In the genomic region with DNA sequence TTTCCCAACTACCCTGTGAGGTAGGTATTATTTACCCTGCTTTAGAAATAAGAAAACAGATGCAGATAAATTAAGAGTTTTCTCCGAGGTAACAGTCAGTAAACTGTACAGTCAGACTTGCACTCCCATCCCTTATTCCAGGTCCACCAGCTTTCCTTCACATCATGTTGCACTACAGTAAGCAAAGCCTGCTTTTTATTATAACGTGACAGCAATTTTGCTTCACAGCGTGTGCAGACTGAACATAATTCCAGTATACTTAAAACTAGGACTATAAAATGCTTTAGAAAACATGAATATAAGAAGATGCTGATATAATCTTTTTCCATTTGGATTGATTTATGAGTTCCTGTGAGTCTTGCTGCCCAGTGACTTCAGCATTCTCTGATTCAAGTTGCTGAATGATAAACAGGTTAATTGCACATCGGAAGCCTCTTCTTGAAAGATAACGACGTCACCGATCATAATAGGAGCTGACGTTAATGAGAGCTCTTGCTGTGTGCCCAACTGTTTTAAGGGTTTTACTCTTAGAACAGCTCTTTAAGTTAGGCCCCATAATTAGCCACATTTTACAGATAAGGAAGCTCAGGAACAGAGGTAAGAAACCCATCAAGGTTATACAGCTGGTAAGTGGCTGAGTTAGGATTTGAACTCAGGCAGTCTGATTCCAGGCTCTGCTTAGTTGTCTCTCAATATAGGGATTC, we compare ENCODE assay signal across 1 cellular context.
TF ChIP-seq lines count a peak whose summit lies in the region.

No MANE protein-coding gene starts in this region.

TF ChIP-seq in K562, 482 proteins besides CTCF, POLR2A, EP300 and RAD21 (continued from another document and continues in another):
- TF ChIP-seq, protein P1, sequence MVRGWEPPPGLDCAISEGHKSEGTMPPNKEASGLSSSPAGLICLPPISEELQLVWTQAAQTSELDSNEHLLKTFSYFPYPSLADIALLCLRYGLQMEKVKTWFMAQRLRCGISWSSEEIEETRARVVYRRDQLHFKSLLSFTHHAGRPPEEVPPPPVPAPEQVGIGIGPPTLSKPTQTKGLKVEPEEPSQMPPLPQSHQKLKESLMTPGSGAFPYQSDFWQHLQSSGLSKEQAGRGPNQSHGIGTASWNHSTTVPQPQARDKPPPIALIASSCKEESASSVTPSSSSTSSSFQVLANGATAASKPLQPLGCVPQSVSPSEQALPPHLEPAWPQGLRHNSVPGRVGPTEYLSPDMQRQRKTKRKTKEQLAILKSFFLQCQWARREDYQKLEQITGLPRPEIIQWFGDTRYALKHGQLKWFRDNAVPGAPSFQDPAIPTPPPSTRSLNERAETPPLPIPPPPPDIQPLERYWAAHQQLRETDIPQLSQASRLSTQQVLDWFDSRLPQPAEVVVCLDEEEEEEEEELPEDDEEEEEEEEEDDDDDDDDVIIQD (CRISPR knock-in tag; IDR thresholded peaks at IDR 0.05), result no peak
- TF ChIP-seq SRSF3 (IDR thresholded peaks at IDR 0.05; ENCODE audit: insufficient read depth, low read length) (no peak), TCF7L2 (IDR thresholded peaks at IDR 0.05; ENCODE audit: low read depth, low read length) (no peak), GABPB1 (CRISPR knock-in tag; IDR thresholded peaks at IDR 0.05) (no peak), FOXP1 (CRISPR knock-in tag; IDR thresholded peaks at IDR 0.05) (no peak), BRD4 (IDR thresholded peaks at IDR 0.05) (no peak; the same call in 1 of the 2 replicates), SMARCB1 (IDR thresholded peaks at IDR 0.05; ENCODE audit: insufficient read length, low read depth) (no peak), CCAR2 (IDR thresholded peaks at IDR 0.05; ENCODE audit: low read depth, low read length) (no peak), HMG20B (CRISPR knock-in tag; IDR thresholded peaks at IDR 0.05) (no peak), NCOR1 (IDR thresholded peaks at IDR 0.05) (peak; percentile 77), ZFP1 (CRISPR knock-in tag; IDR thresholded peaks at IDR 0.05) (no peak), NCOA1 (IDR thresholded peaks at IDR 0.05; ENCODE audit: low read depth) (peak; percentile 80; the same call in 1 of the 2 replicates), XRCC3 (IDR thresholded peaks at IDR 0.05) (no peak), CXXC5 (CRISPR knock-in tag; IDR thresholded peaks at IDR 0.05) (peak; percentile 76), TAF1 (IDR thresholded peaks at IDR 0.05; ENCODE audit: control insufficient read depth, extremely low read depth, insufficient read depth, low read length, severe bottlenecking) (peak; percentile 27), TEAD4 (IDR thresholded peaks at IDR 0.05; ENCODE audit: low read length) (peak; percentile 89), TEAD4 (CRISPR knock-in tag; IDR thresholded peaks at IDR 0.05; ENCODE audit: borderline replicate concordance) (no peak), ESRRB (CRISPR knock-in tag; IDR thresholded peaks at IDR 0.05; ENCODE audit: borderline replicate concordance) (no peak), NONO (IDR thresholded peaks at IDR 0.05; ENCODE audit: low read depth in 2 of 2, low read length in 1 of 2) (no peak), WHSC1 (IDR thresholded peaks at IDR 0.05; ENCODE audit: low read length) (no peak), ZNF143 (CRISPR knock-in tag; IDR thresholded peaks at IDR 0.05) (no peak), SUPT5H (IDR thresholded peaks at IDR 0.05) (no peak), TFAM (CRISPR knock-in tag; conservative IDR thresholded peaks at IDR 0.05) (no peak), EHMT2 (IDR thresholded peaks at IDR 0.05) (no peak), KLF13 (tag; IDR thresholded peaks at IDR 0.05; ENCODE audit: borderline replicate concordance, low read depth) (0 out of 2 replicates have a peak, but pooled peaks have one; percentile 15), CBX2 (IDR thresholded peaks at IDR 0.05; ENCODE audit: insufficient read depth, low read length, poor library complexity, severe bottlenecking) (no peak), CBX5 (IDR thresholded peaks at IDR 0.05; ENCODE audit: borderline replicate concordance, low read depth) (no peak), ARID2 (IDR thresholded peaks at IDR 0.05) (no peak), DIDO1 (tag; IDR thresholded peaks at IDR 0.05; ENCODE audit: low read depth) (no peak), TAL1 (IDR thresholded peaks at IDR 0.05) (peak; percentile 77), LARP7 (IDR thresholded peaks at IDR 0.05) (no peak), NFE2 (IDR thresholded peaks at IDR 0.05; ENCODE audit: low read depth) (peak; percentile 52; the same call in 1 of the 2 replicates), POU5F1 (IDR thresholded peaks at IDR 0.05; ENCODE audit: borderline replicate concordance, low read depth, low read length, partially characterized antibody) (no peak)
- TF ChIP-seq, protein P2, sequence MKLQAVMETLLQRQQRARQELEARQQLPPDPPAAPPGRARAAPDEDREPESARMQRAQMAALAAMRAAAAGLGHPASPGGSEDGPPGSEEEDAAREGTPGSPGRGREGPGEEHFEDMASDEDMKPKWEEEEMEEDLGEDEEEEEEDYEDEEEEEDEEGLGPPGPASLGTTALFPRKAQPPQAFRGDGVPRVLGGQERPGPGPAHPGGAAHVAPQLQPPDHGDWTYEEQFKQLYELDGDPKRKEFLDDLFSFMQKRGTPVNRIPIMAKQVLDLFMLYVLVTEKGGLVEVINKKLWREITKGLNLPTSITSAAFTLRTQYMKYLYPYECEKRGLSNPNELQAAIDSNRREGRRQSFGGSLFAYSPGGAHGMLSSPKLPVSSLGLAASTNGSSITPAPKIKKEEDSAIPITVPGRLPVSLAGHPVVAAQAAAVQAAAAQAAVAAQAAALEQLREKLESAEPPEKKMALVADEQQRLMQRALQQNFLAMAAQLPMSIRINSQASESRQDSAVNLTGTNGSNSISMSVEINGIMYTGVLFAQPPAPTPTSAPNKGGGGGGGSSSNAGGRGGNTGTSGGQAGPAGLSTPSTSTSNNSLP (IDR thresholded peaks at IDR 0.05; ENCODE audit: borderline replicate concordance, low read depth, low read length), result peak; percentile 90; the same call in 1 of the 2 replicates
- TF ChIP-seq, protein P3, sequence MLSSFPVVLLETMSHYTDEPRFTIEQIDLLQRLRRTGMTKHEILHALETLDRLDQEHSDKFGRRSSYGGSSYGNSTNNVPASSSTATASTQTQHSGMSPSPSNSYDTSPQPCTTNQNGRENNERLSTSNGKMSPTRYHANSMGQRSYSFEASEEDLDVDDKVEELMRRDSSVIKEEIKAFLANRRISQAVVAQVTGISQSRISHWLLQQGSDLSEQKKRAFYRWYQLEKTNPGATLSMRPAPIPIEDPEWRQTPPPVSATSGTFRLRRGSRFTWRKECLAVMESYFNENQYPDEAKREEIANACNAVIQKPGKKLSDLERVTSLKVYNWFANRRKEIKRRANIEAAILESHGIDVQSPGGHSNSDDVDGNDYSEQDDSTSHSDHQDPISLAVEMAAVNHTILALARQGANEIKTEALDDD (IDR thresholded peaks at IDR 0.05), result peak; percentile 84
- TF ChIP-seq, protein P4, sequence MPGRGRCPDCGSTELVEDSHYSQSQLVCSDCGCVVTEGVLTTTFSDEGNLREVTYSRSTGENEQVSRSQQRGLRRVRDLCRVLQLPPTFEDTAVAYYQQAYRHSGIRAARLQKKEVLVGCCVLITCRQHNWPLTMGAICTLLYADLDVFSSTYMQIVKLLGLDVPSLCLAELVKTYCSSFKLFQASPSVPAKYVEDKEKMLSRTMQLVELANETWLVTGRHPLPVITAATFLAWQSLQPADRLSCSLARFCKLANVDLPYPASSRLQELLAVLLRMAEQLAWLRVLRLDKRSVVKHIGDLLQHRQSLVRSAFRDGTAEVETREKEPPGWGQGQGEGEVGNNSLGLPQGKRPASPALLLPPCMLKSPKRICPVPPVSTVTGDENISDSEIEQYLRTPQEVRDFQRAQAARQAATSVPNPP (IDR thresholded peaks at IDR 0.05; ENCODE audit: borderline replicate concordance, insufficient read depth, insufficient read length), result no peak
- TF ChIP-seq, protein P5, sequence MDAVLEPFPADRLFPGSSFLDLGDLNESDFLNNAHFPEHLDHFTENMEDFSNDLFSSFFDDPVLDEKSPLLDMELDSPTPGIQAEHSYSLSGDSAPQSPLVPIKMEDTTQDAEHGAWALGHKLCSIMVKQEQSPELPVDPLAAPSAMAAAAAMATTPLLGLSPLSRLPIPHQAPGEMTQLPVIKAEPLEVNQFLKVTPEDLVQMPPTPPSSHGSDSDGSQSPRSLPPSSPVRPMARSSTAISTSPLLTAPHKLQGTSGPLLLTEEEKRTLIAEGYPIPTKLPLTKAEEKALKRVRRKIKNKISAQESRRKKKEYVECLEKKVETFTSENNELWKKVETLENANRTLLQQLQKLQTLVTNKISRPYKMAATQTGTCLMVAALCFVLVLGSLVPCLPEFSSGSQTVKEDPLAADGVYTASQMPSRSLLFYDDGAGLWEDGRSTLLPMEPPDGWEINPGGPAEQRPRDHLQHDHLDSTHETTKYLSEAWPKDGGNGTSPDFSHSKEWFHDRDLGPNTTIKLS (IDR thresholded peaks at IDR 0.05; ENCODE audit: borderline replicate concordance, low read depth), result peak; percentile 13; the same call in 1 of the 2 replicates
- TF ChIP-seq, protein P6, sequence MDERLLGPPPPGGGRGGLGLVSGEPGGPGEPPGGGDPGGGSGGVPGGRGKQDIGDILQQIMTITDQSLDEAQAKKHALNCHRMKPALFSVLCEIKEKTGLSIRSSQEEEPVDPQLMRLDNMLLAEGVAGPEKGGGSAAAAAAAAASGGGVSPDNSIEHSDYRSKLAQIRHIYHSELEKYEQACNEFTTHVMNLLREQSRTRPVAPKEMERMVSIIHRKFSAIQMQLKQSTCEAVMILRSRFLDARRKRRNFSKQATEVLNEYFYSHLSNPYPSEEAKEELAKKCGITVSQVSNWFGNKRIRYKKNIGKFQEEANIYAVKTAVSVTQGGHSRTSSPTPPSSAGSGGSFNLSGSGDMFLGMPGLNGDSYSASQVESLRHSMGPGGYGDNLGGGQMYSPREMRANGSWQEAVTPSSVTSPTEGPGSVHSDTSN (CRISPR knock-in tag; IDR thresholded peaks at IDR 0.05; ENCODE audit: low read depth), result 0 out of 2 replicates have a peak, but pooled peaks have one; percentile 25
- TF ChIP-seq, protein P6 (tag; conservative IDR thresholded peaks at IDR 0.05; ENCODE audit: low read depth), result peak; percentile 96
- TF ChIP-seq, protein P7, sequence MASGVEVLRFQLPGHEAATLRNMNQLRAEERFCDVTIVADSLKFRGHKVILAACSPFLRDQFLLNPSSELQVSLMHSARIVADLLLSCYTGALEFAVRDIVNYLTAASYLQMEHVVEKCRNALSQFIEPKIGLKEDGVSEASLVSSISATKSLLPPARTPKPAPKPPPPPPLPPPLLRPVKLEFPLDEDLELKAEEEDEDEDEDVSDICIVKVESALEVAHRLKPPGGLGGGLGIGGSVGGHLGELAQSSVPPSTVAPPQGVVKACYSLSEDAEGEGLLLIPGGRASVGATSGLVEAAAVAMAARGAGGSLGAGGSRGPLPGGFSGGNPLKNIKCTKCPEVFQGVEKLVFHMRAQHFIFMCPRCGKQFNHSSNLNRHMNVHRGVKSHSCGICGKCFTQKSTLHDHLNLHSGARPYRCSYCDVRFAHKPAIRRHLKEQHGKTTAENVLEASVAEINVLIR (CRISPR knock-in tag; IDR thresholded peaks at IDR 0.05), result 0 out of 2 replicates have a peak, but pooled peaks have one; percentile 14
- TF ChIP-seq, protein P8, sequence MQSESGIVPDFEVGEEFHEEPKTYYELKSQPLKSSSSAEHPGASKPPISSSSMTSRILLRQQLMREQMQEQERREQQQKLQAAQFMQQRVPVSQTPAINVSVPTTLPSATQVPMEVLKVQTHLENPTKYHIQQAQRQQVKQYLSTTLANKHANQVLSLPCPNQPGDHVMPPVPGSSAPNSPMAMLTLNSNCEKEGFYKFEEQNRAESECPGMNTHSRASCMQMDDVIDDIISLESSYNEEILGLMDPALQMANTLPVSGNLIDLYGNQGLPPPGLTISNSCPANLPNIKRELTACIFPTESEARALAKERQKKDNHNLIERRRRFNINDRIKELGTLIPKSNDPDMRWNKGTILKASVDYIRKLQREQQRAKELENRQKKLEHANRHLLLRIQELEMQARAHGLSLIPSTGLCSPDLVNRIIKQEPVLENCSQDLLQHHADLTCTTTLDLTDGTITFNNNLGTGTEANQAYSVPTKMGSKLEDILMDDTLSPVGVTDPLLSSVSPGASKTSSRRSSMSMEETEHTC (IDR thresholded peaks at IDR 0.05), result no peak
- TF ChIP-seq, protein P9, sequence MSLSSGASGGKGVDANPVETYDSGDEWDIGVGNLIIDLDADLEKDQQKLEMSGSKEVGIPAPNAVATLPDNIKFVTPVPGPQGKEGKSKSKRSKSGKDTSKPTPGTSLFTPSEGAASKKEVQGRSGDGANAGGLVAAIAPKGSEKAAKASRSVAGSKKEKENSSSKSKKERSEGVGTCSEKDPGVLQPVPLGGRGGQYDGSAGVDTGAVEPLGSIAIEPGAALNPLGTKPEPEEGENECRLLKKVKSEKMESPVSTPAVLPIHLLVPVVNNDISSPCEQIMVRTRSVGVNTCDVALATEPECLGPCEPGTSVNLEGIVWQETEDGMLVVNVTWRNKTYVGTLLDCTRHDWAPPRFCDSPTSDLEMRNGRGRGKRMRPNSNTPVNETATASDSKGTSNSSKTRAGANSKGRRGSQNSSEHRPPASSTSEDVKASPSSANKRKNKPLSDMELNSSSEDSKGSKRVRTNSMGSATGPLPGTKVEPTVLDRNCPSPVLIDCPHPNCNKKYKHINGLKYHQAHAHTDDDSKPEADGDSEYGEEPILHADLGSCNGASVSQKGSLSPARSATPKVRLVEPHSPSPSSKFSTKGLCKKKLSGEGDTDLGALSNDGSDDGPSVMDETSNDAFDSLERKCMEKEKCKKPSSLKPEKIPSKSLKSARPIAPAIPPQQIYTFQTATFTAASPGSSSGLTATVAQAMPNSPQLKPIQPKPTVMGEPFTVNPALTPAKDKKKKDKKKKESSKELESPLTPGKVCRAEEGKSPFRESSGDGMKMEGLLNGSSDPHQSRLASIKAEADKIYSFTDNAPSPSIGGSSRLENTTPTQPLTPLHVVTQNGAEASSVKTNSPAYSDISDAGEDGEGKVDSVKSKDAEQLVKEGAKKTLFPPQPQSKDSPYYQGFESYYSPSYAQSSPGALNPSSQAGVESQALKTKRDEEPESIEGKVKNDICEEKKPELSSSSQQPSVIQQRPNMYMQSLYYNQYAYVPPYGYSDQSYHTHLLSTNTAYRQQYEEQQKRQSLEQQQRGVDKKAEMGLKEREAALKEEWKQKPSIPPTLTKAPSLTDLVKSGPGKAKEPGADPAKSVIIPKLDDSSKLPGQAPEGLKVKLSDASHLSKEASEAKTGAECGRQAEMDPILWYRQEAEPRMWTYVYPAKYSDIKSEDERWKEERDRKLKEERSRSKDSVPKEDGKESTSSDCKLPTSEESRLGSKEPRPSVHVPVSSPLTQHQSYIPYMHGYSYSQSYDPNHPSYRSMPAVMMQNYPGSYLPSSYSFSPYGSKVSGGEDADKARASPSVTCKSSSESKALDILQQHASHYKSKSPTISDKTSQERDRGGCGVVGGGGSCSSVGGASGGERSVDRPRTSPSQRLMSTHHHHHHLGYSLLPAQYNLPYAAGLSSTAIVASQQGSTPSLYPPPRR (CRISPR knock-in tag; IDR thresholded peaks at IDR 0.05; ENCODE audit: borderline replicate concordance), result no peak
- TF ChIP-seq, protein P10, sequence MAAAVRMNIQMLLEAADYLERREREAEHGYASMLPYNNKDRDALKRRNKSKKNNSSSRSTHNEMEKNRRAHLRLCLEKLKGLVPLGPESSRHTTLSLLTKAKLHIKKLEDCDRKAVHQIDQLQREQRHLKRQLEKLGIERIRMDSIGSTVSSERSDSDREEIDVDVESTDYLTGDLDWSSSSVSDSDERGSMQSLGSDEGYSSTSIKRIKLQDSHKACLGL (CRISPR knock-in tag; IDR thresholded peaks at IDR 0.05; ENCODE audit: borderline replicate concordance, poor library complexity, severe bottlenecking), result no peak
